Comparison of ENCODE assay signal across 7 cellular contexts in the genomic region with DNA sequence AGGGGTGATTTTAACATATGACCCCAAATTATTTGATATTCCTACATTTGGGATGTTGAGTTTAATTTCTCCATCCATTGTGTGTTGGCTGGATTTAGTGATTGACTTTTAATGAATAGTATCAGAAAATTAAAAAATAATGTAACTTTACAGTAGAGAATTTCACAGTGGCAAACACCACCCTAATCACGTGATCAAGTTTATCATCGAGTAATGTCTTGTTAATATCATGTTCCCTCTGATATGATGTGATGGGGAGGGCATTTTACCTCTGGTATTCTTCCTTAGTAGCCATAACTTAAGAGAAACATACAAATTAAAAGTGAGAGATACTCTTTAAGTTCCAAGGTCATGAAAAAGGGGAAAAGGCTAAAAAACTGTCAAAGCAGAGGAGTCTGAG.
"Had no signal": no experiment of that assay in that cellular context is flagged by ENCODE, and none has a peak within 500 bp of the region (broad histone marks: within the 10 kb centered on the region; RNA-seq: fewer than 3 reads in every experiment).

No MANE protein-coding gene starts in this region.

- DNase-seq: GDM1, GF-D8 had no signal

- FAIRE-seq: G401.6, GM12891, GM12892, GM18507, GM19239 had no signal
